Comparison of ENCODE assay signal across 8 cellular contexts in the genomic region with DNA sequence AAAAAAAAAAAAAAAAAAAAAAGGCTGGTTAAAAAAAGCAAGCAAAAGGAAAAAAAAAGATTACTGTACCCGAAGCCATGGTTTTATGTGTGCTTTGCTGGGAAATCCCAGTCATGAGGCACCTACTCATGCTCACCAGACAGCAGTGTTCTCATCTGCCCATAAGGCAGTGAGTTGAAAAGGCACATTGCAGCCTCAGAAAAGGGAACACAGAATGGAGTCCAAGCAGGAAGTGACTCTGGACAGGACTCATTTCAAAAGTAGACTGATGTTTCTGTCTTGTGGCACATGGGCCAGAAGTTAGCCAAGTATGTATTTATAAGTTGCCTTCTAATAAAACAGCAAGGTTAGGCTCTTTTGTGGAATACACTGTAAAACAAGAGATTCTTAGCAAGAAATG. TPM values are rescaled to one million over a fixed set of nuclear protein-coding genes. Genes with fewer than 3 reads are reported as not detected.
DNase-seq lines count a peak whose midpoint lies in the region; ATAC-seq and TF ChIP-seq lines count a peak whose summit lies in the region.

No MANE protein-coding gene starts in this region.

- intact Hi-C loops in left colon (cut with DNase I, micrococcal nuclease) = no loop called here

- DNase-seq in AML-193 (lab: John Stamatoyannopoulos, UW) (peak; percentile 45 to 48), left colon (no peak), NCI-H1092 treated with DMSO at 0.1 percent for 48 hours (lab: John Stamatoyannopoulos, UW) (no peak), DMS79 (lab: John Stamatoyannopoulos, UW) (no peak), progenitor cell of endocrine pancreas (ENCODE audit: low spot score, unreplicated experiment) (no peak)

- peaks cover 51% of the 10 kb centered on the region for H3K4me1 Mint-ChIP-seq in T-helper 1 cell treated with Interleukin-12 subunit alpha and Interleukin-12 subunit beta and Interleukin-4 antibody, amounts not matched to agents 30 μg/mL and 1 μg/mL, for 36 hours (ENCODE audit: low read depth)
- H3K4me1 Mint-ChIP-seq in progenitor cell of endocrine pancreas (ENCODE audit: low read depth) = peaks cover 28% of the 10 kb centered on the region

- peak; percentile 88 for ATAC-seq in GM18868 (IDR thresholded peaks at IDR 0.05; ENCODE audit: unreplicated experiment)
- ATAC-seq in HG03025 (IDR thresholded peaks at IDR 0.05; ENCODE audit: low FRiP score, unreplicated experiment) = peak; percentile 60
- peak; percentile 27 for ATAC-seq in left colon

- peak overlapping the region; percentile 94 for H3K27ac Mint-ChIP-seq in T-helper 1 cell treated with Interleukin-12 subunit alpha and Interleukin-12 subunit beta and Interleukin-4 antibody, amounts not matched to agents 30 μg/mL and 1 μg/mL, for 36 hours
- no peak overlapping the region for H3K27ac Mint-ChIP-seq in progenitor cell of endocrine pancreas

- TF ChIP-seq CTCF in progenitor cell of endocrine pancreas (IDR thresholded peaks at IDR 0.05; ENCODE audit: unreplicated experiment) = no peak

- peaks cover 48% of the 10 kb centered on the region for H3K36me3 Mint-ChIP-seq in T-helper 1 cell treated with Interleukin-12 subunit alpha and Interleukin-12 subunit beta and Interleukin-4 antibody, amounts not matched to agents 30 μg/mL and 1 μg/mL, for 36 hours (ENCODE audit: low read depth)
- peaks cover 15% of the 10 kb centered on the region for H3K36me3 Mint-ChIP-seq in progenitor cell of endocrine pancreas (ENCODE audit: insufficient read depth)

- peaks cover 3% of the 10 kb centered on the region for H3K9me3 Mint-ChIP-seq in T-helper 1 cell treated with Interleukin-12 subunit alpha and Interleukin-12 subunit beta and Interleukin-4 antibody, amounts not matched to agents 30 μg/mL and 1 μg/mL, for 36 hours
- no peaks in the 10 kb centered on the region for H3K9me3 Mint-ChIP-seq in progenitor cell of endocrine pancreas (ENCODE audit: low read depth)

- H3K27me3 Mint-ChIP-seq in T-helper 1 cell treated with Interleukin-12 subunit alpha and Interleukin-12 subunit beta and Interleukin-4 antibody, amounts not matched to agents 30 μg/mL and 1 μg/mL, for 36 hours (ENCODE audit: low read depth) = no peaks in the 10 kb centered on the region
- H3K27me3 Mint-ChIP-seq in progenitor cell of endocrine pancreas = no peaks in the 10 kb centered on the region

- H3K4me3 Mint-ChIP-seq in T-helper 1 cell treated with Interleukin-12 subunit alpha and Interleukin-12 subunit beta and Interleukin-4 antibody, amounts not matched to agents 30 μg/mL and 1 μg/mL, for 36 hours = no peak overlapping the region
- H3K4me3 Mint-ChIP-seq in progenitor cell of endocrine pancreas (ENCODE audit: low read depth) = no peak overlapping the region

RNA-seq across cellular contexts. Expression of a gene that starts 40.2 kb away (rescaled TPM):
- total RNA-seq in left colon (10 to 100 TPM; 20.3 to 34.3 TPM), progenitor cell of endocrine pancreas (13.4 and 14.4 TPM in 2 replicates)

Comparison
In these comparisons a context has a peak if more than half of its experiments do, and no peak if none do; other contexts are left out.
1. DNase-seq: peak in AML-193 (2 of 2); none in left colon (0 of 2), NCI-H1092 treated with DMSO at 0.1 percent for 48 hours (single experiment), DMS79 (single experiment) and progenitor cell of endocrine pancreas (single experiment).
2. ATAC-seq: peak in every context shown above with its lines; median percentile 88 in GM18868; 60 in HG03025; 27 in left colon.